ENCODE assay signal across 9 cellular contexts in genomic region chr7:44201813-44202212, GRCh38. TPM values are rescaled to one million over a fixed set of nuclear protein-coding genes. Genes with fewer than 3 reads are reported as not detected.
A peak's percentile ranks its signal among the peaks of the same experiment; 100 is the strongest.
DNase-seq lines count a peak whose midpoint lies in the region; ATAC-seq and TF ChIP-seq lines count a peak whose summit lies in the region.
"Had no signal": no experiment of that assay in that cellular context is flagged by ENCODE, and none has a peak within 500 bp of the region (broad histone marks: within the 10 kb centered on the region; RNA-seq: fewer than 3 reads in every experiment).

No MANE protein-coding gene starts in this region.

- no TSS peak for BruUV-seq in PC-9 (replicated peaks; lab: Mats Ljungman, UMichigan)

- TF ChIP-seq EP300 in ovary (IDR thresholded peaks at IDR 0.05) = no peak

- H3K4me2 ChIP-seq in PC-9 = peak overlapping the region; percentile 94

- H3K4me3 ChIP-seq in PC-9 = peak overlapping the region; percentile 97
- H3K4me3 ChIP-seq in epithelial cell of esophagus (ENCODE audit: low read length) = peak overlapping the region; percentile 63
- peak overlapping the region; percentile 83 for H3K4me3 ChIP-seq in ovary

- 9 to 16% (median 9%) methylated on average over 8 of the region's 8 CpGs for WGBS in ovary, 3 donors

- H3F3A ChIP-seq in PC-9 (ENCODE audit: insufficient read depth, low read depth) = no peaks in the 10 kb centered on the region

- CTCF ChIA-PET in PC-9 (lab: Charles Lee) = interaction anchor here (0.6 to 1.6 kb wide), 3 partner anchors 24 to 163 kb away, joined by 3 to 14 read pairs (median 3); no protein-coding TSS in a partner anchor

- TF ChIP-seq CTCF in PC-9 (conservative IDR thresholded peaks at IDR 0.05) = no peak
- no peak for TF ChIP-seq CTCF in epithelial cell of esophagus (IDR thresholded peaks at IDR 0.05; ENCODE audit: insufficient read depth, low read depth, low read length, missing control alignments)
- TF ChIP-seq CTCF in ovary (IDR thresholded peaks at IDR 0.05) = no peak

- no peak for TF ChIP-seq POLR2A in ovary (IDR thresholded peaks at IDR 0.05)

- POLR2A ChIA-PET in PC-9 (lab: Charles Lee; ENCODE audit: unreplicated experiment) = interaction anchor here (0.6 kb wide), 1 partner anchor 72 kb away, joined by 4 read pairs; no protein-coding TSS in a partner anchor

- no peaks in the 10 kb centered on the region for H3K27me3 ChIP-seq in PC-9 (ENCODE audit: insufficient read depth, low read depth)
- no peaks in the 10 kb centered on the region for H3K27me3 ChIP-seq in ovary

- peaks cover 30% of the 10 kb centered on the region for H4K20me1 ChIP-seq in PC-9 (ENCODE audit: insufficient read depth)

- peak; percentile 37 for DNase-seq in EH (ENCODE audit: low read depth)
- no peak for DNase-seq in PC-9
- DNase-seq in epithelial cell of esophagus (ENCODE audit: low read depth) = peak; percentile 52
- no peak for DNase-seq in ovary
- no peak for DNase-seq in mucosa of gallbladder (ENCODE audit: low spot score)
- no peak for DNase-seq in NCI-H146 (lab: John Stamatoyannopoulos, UW)
- DNase-seq in activated CD4-positive, alpha-beta T cell treated with anti-CD3 and anti-CD28 coated beads for 48 hours = no peak
- DNase-seq: amniotic stem cell had no signal

- intact Hi-C loops in PC-9 (cut with micrococcal nuclease; ENCODE audit: unreplicated experiment) (loop anchor here (1.0 kb wide), 1 partner anchor 39 kb away; no protein-coding TSS in a partner anchor), ovary (cut with DNase I) (no loop called here)

- peaks cover 9% of the 10 kb centered on the region for H3K4me1 ChIP-seq in PC-9 (replicated peaks; ENCODE audit: insufficient read depth)
- H3K4me1 ChIP-seq in ovary (ENCODE audit: insufficient read depth) = peaks cover 4% of the 10 kb centered on the region

- ATAC-seq in GM18511 (IDR thresholded peaks at IDR 0.05; ENCODE audit: unreplicated experiment) = no peak

- H2AFZ ChIP-seq in PC-9 = 0 out of 2 replicates have a peak overlapping the region, but pooled peaks have one; percentile 85

- H3K9me2 ChIP-seq in PC-9 (ENCODE audit: insufficient read depth) = no peaks in the 10 kb centered on the region

- H3K9me3 ChIP-seq in PC-9 (ENCODE audit: insufficient read depth, low read depth) (no peaks in the 10 kb centered on the region), ovary (no peaks in the 10 kb centered on the region)

- H3K27ac ChIP-seq in PC-9 (no peak overlapping the region), ovary (no peak overlapping the region)

- H3K36me3 ChIP-seq in PC-9 (ENCODE audit: low read depth) (peaks cover 25% of the 10 kb centered on the region), ovary (no peaks in the 10 kb centered on the region)

- peaks cover 41% of the 10 kb centered on the region for H3K79me2 ChIP-seq in PC-9 (ENCODE audit: low read depth)

RNA-seq across cellular contexts. Expression of gene YKT6, which starts 1.0 kb away (rescaled TPM):
- total RNA-seq in PC-9 (2021) = 109 and 142 TPM in 2 replicates
- 10 to 100 TPM; 22.2 to 68.0 (median 40.5) TPM for total RNA-seq in ovary
- polyA plus RNA-seq in ovary = 10 to 100 TPM; 28.1 to 67.3 TPM
- 58.6 TPM for total RNA-seq in mucosa of gallbladder

RNA-seq across cellular contexts. Expression of gene GCK, which starts 12.6 kb away (rescaled TPM):
- total RNA-seq in PC-9 (2021) = not detected in 2 replicates
- total RNA-seq in ovary = 1 to 10 TPM in 5 of 7 donors, under 1 TPM in 2; 0.75 to 2.9 (median 1.3) TPM
- 1 to 10 TPM in 1 of 2 donors, under 1 TPM in 1; 0.48 to 2.7 TPM for polyA plus RNA-seq in ovary
- 0.95 TPM for total RNA-seq in mucosa of gallbladder

Comparison
In these comparisons a context has a peak if more than half of its experiments do, and no peak if none do; other contexts are left out.
1. DNase-seq: peak in EH (single experiment) and epithelial cell of esophagus (single experiment); none in PC-9 (0 of 2), ovary (0 of 5), mucosa of gallbladder (single experiment), NCI-H146 (single experiment) and activated CD4-positive, alpha-beta T cell treated with anti-CD3 and anti-CD28 coated beads for 48 hours (single experiment).
2. Peak in every context shown above with its lines, with median percentiles within 50 percentile points of each other: H3K4me3 ChIP-seq.